14 cellular contexts compared by ENCODE assay signal in genomic region chr10:86782691-86783418, GRCh38. TPM values are rescaled to one million over a fixed set of nuclear protein-coding genes. Genes with fewer than 3 reads are reported as not detected.
DNase-seq lines count a peak whose midpoint lies in the region; ATAC-seq and TF ChIP-seq lines count a peak whose summit lies in the region.
"Had no signal": no experiment of that assay in that cellular context is flagged by ENCODE, and none has a peak within 500 bp of the region (broad histone marks: within the 10 kb centered on the region; RNA-seq: fewer than 3 reads in every experiment).

No MANE protein-coding gene starts in this region.

- ATAC-seq in GM19452 (IDR thresholded peaks at IDR 0.05; ENCODE audit: unreplicated experiment) (peak; percentile 79), HG03039 (IDR thresholded peaks at IDR 0.05; ENCODE audit: unreplicated experiment) (peak; percentile 72)
- ATAC-seq: Panc1, pancreas had no signal

- peak overlapping the region; percentile 23 for H3K4me3 ChIP-seq in GM12865 (ENCODE audit: low read depth, low read length)
- H3K4me3 ChIP-seq: pancreas had no signal

- DNase-seq in GM12865 (ENCODE audit: low read depth) (peak; percentile 61), fibroblast of peridontal ligament (ENCODE audit: extremely low read depth) (peak; percentile 68), HT-29 (ENCODE audit: low spot score) (no peak), midbrain (lab: John Stamatoyannopoulos, UW) (no peak), NCI-H526 (lab: John Stamatoyannopoulos, UW) (no peak), NCI-H1417 treated with DMSO at 0.1 percent for 48 hours (lab: John Stamatoyannopoulos, UW) (no peak)
- DNase-seq: activated naive CD8-positive, alpha-beta T cell treated with anti-CD3 and anti-CD28 coated beads for 36 hours; DMS79 treated with DMSO at 0.1 percent for 48 hours; Karpas-422; NCI-H2171; pancreas had no signal

- TF ChIP-seq CTCF in GM12865 (IDR thresholded peaks at IDR 0.05; ENCODE audit: insufficient read depth, low read depth, low read length, missing control alignments): no peak

RNA-seq across cellular contexts. Expression of gene BMPR1A, which starts 26.4 kb away (rescaled TPM):
- 11.2 and 16.4 TPM in 2 replicates for total RNA-seq in HT-29 (2014; rRNA removed; shearing (Covaris generic))

Comparison
In these comparisons a context has a peak if more than half of its experiments do, and no peak if none do; other contexts are left out.
1. DNase-seq: peak in GM12865 (single experiment) and fibroblast of peridontal ligament (single experiment); none in HT-29 (single experiment), midbrain (single experiment), NCI-H526 (0 of 2) and NCI-H1417 treated with DMSO at 0.1 percent for 48 hours (single experiment).